1 cellular context compared by ENCODE assay signal in the genomic region with DNA sequence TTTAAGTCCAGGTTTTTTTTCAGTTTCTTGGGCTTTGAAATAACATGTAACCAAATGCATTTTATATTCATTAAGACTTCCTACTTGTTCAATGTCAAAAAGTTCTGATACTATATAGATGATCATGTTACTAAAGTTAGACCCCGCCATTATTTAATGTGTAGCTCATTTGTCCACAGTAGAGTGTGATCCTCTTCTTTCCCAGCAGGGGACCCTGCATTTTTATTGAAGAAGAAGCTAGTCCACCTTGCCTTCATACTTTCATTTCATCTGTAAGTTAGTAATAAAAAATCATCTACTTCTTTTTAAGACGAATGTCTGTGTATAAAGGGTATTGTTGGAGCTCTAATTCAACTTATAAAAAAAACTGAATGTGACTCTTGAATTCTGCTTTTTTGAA.
TF ChIP-seq lines count a peak whose summit lies in the region.

No MANE protein-coding gene starts in this region.

TF ChIP-seq in GM12878, 131 proteins besides CTCF, POLR2A, EP300 and RAD21 (continued from another document):
- TF ChIP-seq, protein P1, sequence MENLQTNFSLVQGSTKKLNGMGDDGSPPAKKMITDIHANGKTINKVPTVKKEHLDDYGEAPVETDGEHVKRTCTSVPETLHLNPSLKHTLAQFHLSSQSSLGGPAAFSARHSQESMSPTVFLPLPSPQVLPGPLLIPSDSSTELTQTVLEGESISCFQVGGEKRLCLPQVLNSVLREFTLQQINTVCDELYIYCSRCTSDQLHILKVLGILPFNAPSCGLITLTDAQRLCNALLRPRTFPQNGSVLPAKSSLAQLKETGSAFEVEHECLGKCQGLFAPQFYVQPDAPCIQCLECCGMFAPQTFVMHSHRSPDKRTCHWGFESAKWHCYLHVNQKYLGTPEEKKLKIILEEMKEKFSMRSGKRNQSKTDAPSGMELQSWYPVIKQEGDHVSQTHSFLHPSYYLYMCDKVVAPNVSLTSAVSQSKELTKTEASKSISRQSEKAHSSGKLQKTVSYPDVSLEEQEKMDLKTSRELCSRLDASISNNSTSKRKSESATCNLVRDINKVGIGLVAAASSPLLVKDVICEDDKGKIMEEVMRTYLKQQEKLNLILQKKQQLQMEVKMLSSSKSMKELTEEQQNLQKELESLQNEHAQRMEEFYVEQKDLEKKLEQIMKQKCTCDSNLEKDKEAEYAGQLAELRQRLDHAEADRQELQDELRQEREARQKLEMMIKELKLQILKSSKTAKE (IDR thresholded peaks at IDR 0.05; ENCODE audit: low read depth, poor library complexity, severe bottlenecking) = no peak
TF ChIP-seq in GM12878: peak in this region for 0.
